In genomic region chr21:42061866-42062542, GRCh38 we compare ENCODE assay signal across 7 cellular contexts. TPM values are rescaled to one million over a fixed set of nuclear protein-coding genes. Genes with fewer than 3 reads are reported as not detected.
DNase-seq lines count a peak whose midpoint lies in the region; ATAC-seq lines count a peak whose summit lies in the region.

No MANE protein-coding gene starts in this region.

- H3K27me3 ChIP-seq in thymus (ENCODE audit: control insufficient read depth, insufficient read depth) = no peaks in the 10 kb centered on the region
- H3K27me3 ChIP-seq in HAP-1 (ENCODE audit: low read depth) = no peaks in the 10 kb centered on the region; the same call in 1 of the 2 replicates

- peaks cover 3% of the 10 kb centered on the region for H3K36me3 Mint-ChIP-seq in T-helper 2 cell treated with Interferon-gamma antibody and Interleukin-4, amounts not matched to agents 5 μg/mL and 100 μg/mL, for 36 hours (ENCODE audit: low read depth)

- ATAC-seq in GM19324 (IDR thresholded peaks at IDR 0.05; ENCODE audit: low FRiP score, unreplicated experiment) (peak; percentile 26), HG03025 (IDR thresholded peaks at IDR 0.05; ENCODE audit: low FRiP score, unreplicated experiment) (peak; percentile 14)

- H3K9me3 ChIP-seq in thymus (ENCODE audit: control insufficient read depth) (no peaks in the 10 kb centered on the region), HAP-1 (no peaks in the 10 kb centered on the region)

- H3K4me3 ChIP-seq in thymus (ENCODE audit: low read length) (peak overlapping the region; percentile 68), HAP-1 (no peak overlapping the region)

- H3K4me1 Mint-ChIP-seq in T-helper 2 cell treated with Interferon-gamma antibody and Interleukin-4, amounts not matched to agents 5 μg/mL and 100 μg/mL, for 36 hours (ENCODE audit: low read depth) = peaks cover 54% of the 10 kb centered on the region

- peak overlapping the region; percentile 98 for H3K27ac Mint-ChIP-seq in T-helper 2 cell treated with Interferon-gamma antibody and Interleukin-4, amounts not matched to agents 5 μg/mL and 100 μg/mL, for 36 hours

- H3K9me3 Mint-ChIP-seq in T-helper 2 cell treated with Interferon-gamma antibody and Interleukin-4, amounts not matched to agents 5 μg/mL and 100 μg/mL, for 36 hours = no peaks in the 10 kb centered on the region

- H3K36me3 ChIP-seq in thymus (ENCODE audit: control insufficient read depth, insufficient read depth) (no peaks in the 10 kb centered on the region), HAP-1 (replicated peaks) (no peaks in the 10 kb centered on the region)

- in situ Hi-C loops in HAP-1 (cut with MboI; ENCODE audit: low sequenced_read_pairs) = no loop called here

- peak; percentile 63 for DNase-seq in T-helper 2 cell treated with Interferon-gamma antibody and Interleukin-4, amounts not matched to agents 5 μg/mL and 100 μg/mL, for 36 hours (ENCODE audit: low spot score)
- peak; percentile 78 for DNase-seq in effector CD4-positive, alpha-beta T cell
- DNase-seq in epidermal melanocyte (ENCODE audit: insufficient read length, low spot score) (no peak), HAP-1 (ENCODE audit: low spot score in 2 of 2) (no peak)

- peaks cover 20% of the 10 kb centered on the region for H3K4me1 ChIP-seq in thymus (ENCODE audit: control insufficient read depth, insufficient read depth, low read length)
- H3K4me1 ChIP-seq in HAP-1 = no peaks in the 10 kb centered on the region

- no peaks in the 10 kb centered on the region for H3K27me3 Mint-ChIP-seq in T-helper 2 cell treated with Interferon-gamma antibody and Interleukin-4, amounts not matched to agents 5 μg/mL and 100 μg/mL, for 36 hours (ENCODE audit: low read depth)

- H3K27ac ChIP-seq in thymus (ENCODE audit: low read depth) = peak overlapping the region; percentile 99

- H3K4me3 Mint-ChIP-seq in T-helper 2 cell treated with Interferon-gamma antibody and Interleukin-4, amounts not matched to agents 5 μg/mL and 100 μg/mL, for 36 hours = peak overlapping the region; percentile 89

- WGBS in thymus = 18% methylated on average over 19 of the region's 19 CpGs

RNA-seq across cellular contexts. Expression of gene UMODL1, which starts 9.1 kb away (rescaled TPM):
- 1.4 TPM for polyA plus RNA-seq in thymus

RNA-seq across cellular contexts. Expression of gene ZBTB21, which starts 51.8 kb away (rescaled TPM):
- polyA plus RNA-seq in thymus = 7.9 TPM

Comparison
In these comparisons a context has a peak if more than half of its experiments do, and no peak if none do; other contexts are left out.
1. DNase-seq: peak in T-helper 2 cell treated with Interferon-gamma antibody and Interleukin-4, amounts not matched to agents 5 μg/mL and 100 μg/mL, for 36 hours (single experiment) and effector CD4-positive, alpha-beta T cell (single experiment); none in epidermal melanocyte (single experiment) and HAP-1 (0 of 2).